Comparison of ENCODE assay signal across 8 cellular contexts in genomic region chr20:32189691-32190607, GRCh38. TPM values are rescaled to one million over a fixed set of nuclear protein-coding genes. Genes with fewer than 3 reads are reported as not detected.
A peak's percentile ranks its signal among the peaks of the same experiment; 100 is the strongest.
DNase-seq lines count a peak whose midpoint lies in the region; ATAC-seq and TF ChIP-seq lines count a peak whose summit lies in the region.

No MANE protein-coding gene starts in this region.

- peak overlapping the region; percentile 89 for H3K4me2 ChIP-seq in skeletal muscle satellite cell (ENCODE audit: low read length)

- H3K27me3 ChIP-seq in brain microvascular endothelial cell (replicated peaks) (no peaks in the 10 kb centered on the region), skeletal muscle satellite cell (ENCODE audit: control insufficient read depth, insufficient read depth, low read length) (no peaks in the 10 kb centered on the region)

- H3K9ac ChIP-seq in skeletal muscle satellite cell (ENCODE audit: low read depth, low read length) = peak overlapping the region; percentile 92

- POLR2A ChIA-PET in T-cell (lab: Charles Lee) = no interaction called here

- TF ChIP-seq CTCF in GM13976 (IDR thresholded peaks at IDR 0.05; ENCODE audit: borderline replicate concordance, control extremely low read depth, extremely low read depth, insufficient read depth, missing control alignments) (no peak), brain microvascular endothelial cell (IDR thresholded peaks at IDR 0.05; ENCODE audit: low read depth, low read length, missing control alignments) (no peak)

- H3K36me3 Mint-ChIP-seq in T-cell = peaks cover 4% of the 10 kb centered on the region

- in situ Hi-C loops in GM13976 (cut with MboI; ENCODE audit: low sequenced_read_pairs, unreplicated experiment) = no loop called here
- in situ Hi-C loops in brain microvascular endothelial cell (cut with HindIII; ENCODE audit: low pct_ligation_motif_present, low sequenced_read_pairs) = no loop called here

- H3K27ac Mint-ChIP-seq in T-cell = peak overlapping the region; percentile 86 to 91

- CTCF ChIA-PET in T-cell (lab: Charles Lee) = no interaction called here

- H3K9me3 ChIP-seq in skeletal muscle satellite cell (replicated peaks; ENCODE audit: low read length) = no peaks in the 10 kb centered on the region

- H3K9me3 Mint-ChIP-seq in T-cell = no peaks in the 10 kb centered on the region

- H3K27ac ChIP-seq in brain microvascular endothelial cell = no peak overlapping the region

- ATAC-seq in T-cell (replicated peaks in 1 of 4) (peak; percentile 62 to 77 (median 68)), HG02759 (IDR thresholded peaks at IDR 0.05; ENCODE audit: unreplicated experiment) (no peak), GM19455 (IDR thresholded peaks at IDR 0.05; ENCODE audit: unreplicated experiment) (no peak)

- peak overlapping the region; percentile 79 to 85 (median 79) for H3K4me3 Mint-ChIP-seq in T-cell

- DNase-seq in GM13976 (ENCODE audit: low spot score) (peak; percentile 63), T-cell (peak in 32 of 34 experiments; percentile 11 to 57 (median 32)), brain microvascular endothelial cell (no peak), iPS-NIHi11 (ENCODE audit: low spot score) (peak; percentile 83), HUDEP-2 (lab: John Stamatoyannopoulos, UW; ENCODE audit: unreplicated experiment in 76 of 76) (no peak)

- peaks cover under 1% of the 10 kb centered on the region for H3K36me3 ChIP-seq in brain microvascular endothelial cell (replicated peaks)
- H3K36me3 ChIP-seq in skeletal muscle satellite cell (ENCODE audit: insufficient read depth, low read length) = peaks cover 6% of the 10 kb centered on the region

- peaks cover 30 to 35% (median 31%) of the 10 kb centered on the region in 3 donors for H3K4me1 Mint-ChIP-seq in T-cell

- H3K4me1 ChIP-seq in skeletal muscle satellite cell (ENCODE audit: control insufficient read depth, insufficient read depth, low read length) = peaks cover 12% of the 10 kb centered on the region

- no peaks in the 10 kb centered on the region for H3K27me3 Mint-ChIP-seq in T-cell

- peak overlapping the region; percentile 65 for H3K4me3 ChIP-seq in brain microvascular endothelial cell (ENCODE audit: low read depth, low read length)
- peak overlapping the region; percentile 77 for H3K4me3 ChIP-seq in skeletal muscle satellite cell (ENCODE audit: low read length)

RNA-seq across cellular contexts. Expression of gene PLAGL2, which starts 17.6 kb away (rescaled TPM):
- 10 to 100 TPM; 12.6 to 18.2 (median 16.3) TPM for total RNA-seq in T-cell
- 2.2 and 3.5 TPM in 2 replicates for total RNA-seq in skeletal muscle satellite cell (2012; rRNA removed)

RNA-seq across cellular contexts. Expression of gene POFUT1, which starts 17.7 kb away (rescaled TPM):
- total RNA-seq in T-cell = 10 to 100 TPM; 13.2 to 20.6 (median 17.7) TPM
- total RNA-seq in skeletal muscle satellite cell (2012; rRNA removed) = 49.4 and 52.5 TPM in 2 replicates

Comparison
In these comparisons a context has a peak if more than half of its experiments do, and no peak if none do; other contexts are left out.
1. DNase-seq: peak in GM13976 (single experiment), T-cell (32 of 34) and iPS-NIHi11 (single experiment); none in brain microvascular endothelial cell (single experiment) and HUDEP-2 (0 of 76).
2. ATAC-seq: peak in T-cell (4 of 4); none in HG02759 (single experiment) and GM19455 (single experiment).